In genomic region chr11:100581318-100581717, GRCh38 we compare ENCODE assay signal across 22 cellular contexts.
DNase-seq lines count a peak whose midpoint lies in the region; ATAC-seq, FAIRE-seq and TF ChIP-seq lines count a peak whose summit lies in the region.
"Had no signal": no experiment of that assay in that cellular context is flagged by ENCODE, and none has a peak within 500 bp of the region (broad histone marks: within the 10 kb centered on the region; RNA-seq: fewer than 3 reads in every experiment).

No MANE protein-coding gene starts in this region.

- no peak for TF ChIP-seq POLR2A in GM12892 (IDR thresholded peaks at IDR 0.05; ENCODE audit: low read depth, low read length)

- H3K4me1 ChIP-seq in BLaER1 (peaks cover 7% of the 10 kb centered on the region), mucosa of descending colon (ENCODE audit: low read depth) (no peaks in the 10 kb centered on the region)

- no peaks in the 10 kb centered on the region for H3K27me3 ChIP-seq in BLaER1

- no peaks in the 10 kb centered on the region for H4K20me1 ChIP-seq in BLaER1

- intact Hi-C loops in mucosa of descending colon (cut with DNase I, micrococcal nuclease), result no loop called here

- H3K4me3 ChIP-seq in BLaER1 (no peak overlapping the region), mucosa of descending colon (no peak overlapping the region)

- no peak overlapping the region for H3K27ac ChIP-seq in BLaER1
- H3K27ac ChIP-seq: HL-60 had no signal

- H3K9me3 ChIP-seq in BLaER1, result no peaks in the 10 kb centered on the region
- H3K9me3 ChIP-seq in mucosa of descending colon, result no peaks in the 10 kb centered on the region

- DNase-seq in Kasumi-1 (lab: John Stamatoyannopoulos, UW), result peak; percentile 77 to 84
- DNase-seq in SKM-1 treated with dmso at 0.1 percent for 144 hours (lab: John Stamatoyannopoulos, UW; ENCODE audit: unreplicated experiment), result peak; percentile 34
- peak; percentile 3 for DNase-seq in kidney tubule cell (ENCODE audit: low spot score)
- no peak for DNase-seq in GM12892 (ENCODE audit: insufficient read length)
- no peak for DNase-seq in mucosa of descending colon
- no peak for DNase-seq in activated CD4-positive, alpha-beta T cell treated with anti-CD3 and anti-CD28 coated beads, Interleukin-2, amount 50 U/mL, for 1 hour
- DNase-seq in activated CD4-positive, alpha-beta T cell treated with anti-CD3 and anti-CD28 coated beads for 1 hour, result no peak
- DNase-seq: activated naive CD4-positive, alpha-beta T cell treated with Interleukin-2 at 50 U/mL for 16 hours; GDM1; KG1; naive thymus-derived CD8-positive, alpha-beta T cell; NCI-H1436; NCI-H2227 treated with DMSO at 0.1 percent for 48 hours; posterior cingulate gyrus; small intestine; stimulated activated CD4-positive, alpha-beta T cell treated with anti-CD3 and anti-CD28 coated beads, Interleukin-4, amount 100 ng/mL, for 4 hours; stimulated activated CD8-positive, alpha-beta memory T cell treated with anti-CD3 and anti-CD28 coated beads, Interleukin-4, amount 100 ng/mL, for 48 hours; T1000 had no signal

- TF ChIP-seq CTCF in mucosa of descending colon (IDR thresholded peaks at IDR 0.05), result no peak

- FAIRE-seq in GM12892 (lab: Jason Lieb, UNC), result no peak
- FAIRE-seq: colon, frontal cortex, small intestine had no signal

- H3K9ac ChIP-seq in BLaER1, result no peak overlapping the region

- H3K36me3 ChIP-seq in BLaER1 (no peaks in the 10 kb centered on the region), mucosa of descending colon (ENCODE audit: low read depth) (no peaks in the 10 kb centered on the region)

- ATAC-seq in mucosa of descending colon, result no peak
- ATAC-seq: naive thymus-derived CD8-positive, alpha-beta T cell had no signal

- H3K4me2 ChIP-seq in BLaER1, result peak overlapping the region; percentile 35

Comparison
In these comparisons a context has a peak if more than half of its experiments do, and no peak if none do; other contexts are left out.
1. DNase-seq: peak in Kasumi-1 (2 of 2), SKM-1 treated with dmso at 0.1 percent for 144 hours (single experiment) and kidney tubule cell (single experiment); none in GM12892 (single experiment), mucosa of descending colon (0 of 3), activated CD4-positive, alpha-beta T cell treated with anti-CD3 and anti-CD28 coated beads, Interleukin-2, amount 50 U/mL, for 1 hour (single experiment) and activated CD4-positive, alpha-beta T cell treated with anti-CD3 and anti-CD28 coated beads for 1 hour (single experiment).